Comparison of ENCODE assay signal across 8 cellular contexts in genomic region chr6:25556516-25556915, GRCh38.
DNase-seq lines count a peak whose midpoint lies in the region; ATAC-seq and TF ChIP-seq lines count a peak whose summit lies in the region.
"Had no signal": no experiment of that assay in that cellular context is flagged by ENCODE, and none has a peak within 500 bp of the region (broad histone marks: within the 10 kb centered on the region; RNA-seq: fewer than 3 reads in every experiment).

No MANE protein-coding gene starts in this region.

- no peaks in the 10 kb centered on the region for H3K9me3 ChIP-seq in right atrium auricular region
- H3K9me3 ChIP-seq in sigmoid colon = no peaks in the 10 kb centered on the region
- H3K9me3 ChIP-seq: neutrophil had no signal

- H3K4me3 ChIP-seq in right atrium auricular region (no peak overlapping the region), sigmoid colon (no peak overlapping the region)

- no peak overlapping the region for H3K4me3 Mint-ChIP-seq in T-helper 2 cell treated with Interferon-gamma antibody and Interleukin-4, amounts not matched to agents 5 μg/mL and 100 μg/mL, for 36 hours

- no peaks in the 10 kb centered on the region for H3K27me3 Mint-ChIP-seq in T-helper 2 cell treated with Interferon-gamma antibody and Interleukin-4, amounts not matched to agents 5 μg/mL and 100 μg/mL, for 36 hours (ENCODE audit: low read depth)

- DNase-seq in NCI-H1417 treated with DMSO at 0.1 percent for 48 hours (lab: John Stamatoyannopoulos, UW) = peak; percentile 26
- DNase-seq in T-helper 2 cell treated with Interferon-gamma antibody and Interleukin-4, amounts not matched to agents 5 μg/mL and 100 μg/mL, for 36 hours (ENCODE audit: low spot score) = peak; percentile 52
- peak in 55 of 58 donors; percentile 1 to 87 (median 32) for DNase-seq in anterior cingulate cortex (lab: John Stamatoyannopoulos, UW)
- peak; percentile 83 for DNase-seq in right atrium auricular region (ENCODE audit: low spot score)
- peak; percentile 79 for DNase-seq in sigmoid colon

- no peaks in the 10 kb centered on the region for H3K36me3 Mint-ChIP-seq in T-helper 2 cell treated with Interferon-gamma antibody and Interleukin-4, amounts not matched to agents 5 μg/mL and 100 μg/mL, for 36 hours (ENCODE audit: low read depth)

- peak; percentile 66 for ATAC-seq in GM18861 (IDR thresholded peaks at IDR 0.05; ENCODE audit: unreplicated experiment)
- no peak for ATAC-seq in GM19023 (IDR thresholded peaks at IDR 0.05; ENCODE audit: unreplicated experiment)

- intact Hi-C loops in sigmoid colon (cut with DNase I) = loop anchor here (5.0 kb wide), 2 partner anchors 279 to 334 kb away; partner anchors contain the start of gene CARMIL1

- no peaks in the 10 kb centered on the region for H3K4me1 ChIP-seq in right atrium auricular region
- H3K4me1 ChIP-seq in sigmoid colon = no peaks in the 10 kb centered on the region

- H3K27me3 ChIP-seq in right atrium auricular region (no peaks in the 10 kb centered on the region), sigmoid colon (no peaks in the 10 kb centered on the region)
- H3K27me3 ChIP-seq: neutrophil had no signal

- TF ChIP-seq POLR2A in sigmoid colon (IDR thresholded peaks at IDR 0.05) = no peak

- no peaks in the 10 kb centered on the region for H3K9me3 Mint-ChIP-seq in T-helper 2 cell treated with Interferon-gamma antibody and Interleukin-4, amounts not matched to agents 5 μg/mL and 100 μg/mL, for 36 hours

- H3K27ac ChIP-seq in right atrium auricular region (no peak overlapping the region), sigmoid colon (no peak overlapping the region)
- H3K27ac ChIP-seq: neutrophil had no signal

- no peak for TF ChIP-seq EP300 in sigmoid colon (IDR thresholded peaks at IDR 0.05)

- no peak overlapping the region for H3K27ac Mint-ChIP-seq in T-helper 2 cell treated with Interferon-gamma antibody and Interleukin-4, amounts not matched to agents 5 μg/mL and 100 μg/mL, for 36 hours

- H3K4me1 Mint-ChIP-seq in T-helper 2 cell treated with Interferon-gamma antibody and Interleukin-4, amounts not matched to agents 5 μg/mL and 100 μg/mL, for 36 hours (ENCODE audit: low read depth) = peaks cover 3% of the 10 kb centered on the region

- peak; percentile 67 to 86 for TF ChIP-seq CTCF in right atrium auricular region (IDR thresholded peaks at IDR 0.05)
- TF ChIP-seq CTCF in sigmoid colon (IDR thresholded peaks at IDR 0.05) = peak in 3 of 4 experiments; percentile 51 to 70 (median 61)

- peaks cover 3% of the 10 kb centered on the region for H3K36me3 ChIP-seq in right atrium auricular region
- H3K36me3 ChIP-seq in sigmoid colon = no peaks in the 10 kb centered on the region
- H3K36me3 ChIP-seq: neutrophil had no signal

- 22 to 28% methylated on average over 10 of the region's 10 CpGs for WGBS in sigmoid colon, 2 donors

Comparison
In these comparisons a context has a peak if more than half of its experiments do, and no peak if none do; other contexts are left out.
1. DNase-seq: peak in every context shown above with its lines; median percentile 83 in right atrium auricular region; 79 in sigmoid colon; 52 in T-helper 2 cell treated with Interferon-gamma antibody and Interleukin-4, amounts not matched to agents 5 μg/mL and 100 μg/mL, for 36 hours; 32 in anterior cingulate cortex; 26 in NCI-H1417 treated with DMSO at 0.1 percent for 48 hours.